Comparison of ENCODE assay signal across 1 cellular context in the genomic region with DNA sequence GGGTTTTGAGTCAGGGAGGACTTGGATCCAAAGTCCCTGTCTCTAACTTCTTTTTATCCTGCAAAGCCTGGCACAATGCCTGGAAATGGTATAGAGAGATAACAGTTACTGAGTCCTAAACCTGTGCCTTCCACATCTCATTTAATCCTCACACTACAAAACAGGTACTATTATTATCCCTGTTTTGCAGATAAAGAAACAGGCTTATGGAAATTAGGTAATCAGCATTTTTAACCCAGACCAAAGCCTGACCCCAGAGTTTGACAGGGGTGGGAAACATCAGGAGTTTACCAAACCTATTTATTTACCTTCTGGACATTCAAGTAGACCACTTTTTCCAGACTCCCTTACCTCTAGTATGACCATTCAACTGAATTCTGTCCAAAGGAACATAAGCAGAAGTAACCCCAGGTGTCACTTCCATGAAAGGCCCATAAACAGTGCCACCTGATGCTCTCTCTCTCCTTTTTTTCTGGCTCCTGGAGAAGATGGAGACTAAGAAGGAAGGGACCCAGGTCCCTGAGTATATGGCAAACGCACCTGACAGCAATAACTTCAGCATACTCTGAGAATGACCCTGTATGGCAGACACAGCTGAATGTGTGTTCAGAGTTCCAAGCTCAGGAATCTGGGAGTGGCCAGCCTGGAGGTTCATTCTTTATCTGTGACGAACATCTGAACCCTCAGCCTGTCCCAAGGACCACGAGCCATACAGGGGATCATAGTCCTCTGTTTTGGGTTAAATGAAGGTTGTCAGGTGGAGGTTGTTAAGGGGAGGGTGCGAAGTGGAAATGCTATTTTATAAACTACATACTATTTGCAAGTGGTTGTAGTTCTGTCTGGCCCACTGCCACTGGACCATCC.
A peak's percentile ranks its signal among the peaks of the same experiment; 100 is the strongest.
TF ChIP-seq lines count a peak whose summit lies in the region.

No MANE protein-coding gene starts in this region.

TF ChIP-seq in HepG2, 621 proteins besides CTCF, POLR2A, EP300 and RAD21 (continued from another document and continues in another):
- TF ChIP-seq, protein P1, sequence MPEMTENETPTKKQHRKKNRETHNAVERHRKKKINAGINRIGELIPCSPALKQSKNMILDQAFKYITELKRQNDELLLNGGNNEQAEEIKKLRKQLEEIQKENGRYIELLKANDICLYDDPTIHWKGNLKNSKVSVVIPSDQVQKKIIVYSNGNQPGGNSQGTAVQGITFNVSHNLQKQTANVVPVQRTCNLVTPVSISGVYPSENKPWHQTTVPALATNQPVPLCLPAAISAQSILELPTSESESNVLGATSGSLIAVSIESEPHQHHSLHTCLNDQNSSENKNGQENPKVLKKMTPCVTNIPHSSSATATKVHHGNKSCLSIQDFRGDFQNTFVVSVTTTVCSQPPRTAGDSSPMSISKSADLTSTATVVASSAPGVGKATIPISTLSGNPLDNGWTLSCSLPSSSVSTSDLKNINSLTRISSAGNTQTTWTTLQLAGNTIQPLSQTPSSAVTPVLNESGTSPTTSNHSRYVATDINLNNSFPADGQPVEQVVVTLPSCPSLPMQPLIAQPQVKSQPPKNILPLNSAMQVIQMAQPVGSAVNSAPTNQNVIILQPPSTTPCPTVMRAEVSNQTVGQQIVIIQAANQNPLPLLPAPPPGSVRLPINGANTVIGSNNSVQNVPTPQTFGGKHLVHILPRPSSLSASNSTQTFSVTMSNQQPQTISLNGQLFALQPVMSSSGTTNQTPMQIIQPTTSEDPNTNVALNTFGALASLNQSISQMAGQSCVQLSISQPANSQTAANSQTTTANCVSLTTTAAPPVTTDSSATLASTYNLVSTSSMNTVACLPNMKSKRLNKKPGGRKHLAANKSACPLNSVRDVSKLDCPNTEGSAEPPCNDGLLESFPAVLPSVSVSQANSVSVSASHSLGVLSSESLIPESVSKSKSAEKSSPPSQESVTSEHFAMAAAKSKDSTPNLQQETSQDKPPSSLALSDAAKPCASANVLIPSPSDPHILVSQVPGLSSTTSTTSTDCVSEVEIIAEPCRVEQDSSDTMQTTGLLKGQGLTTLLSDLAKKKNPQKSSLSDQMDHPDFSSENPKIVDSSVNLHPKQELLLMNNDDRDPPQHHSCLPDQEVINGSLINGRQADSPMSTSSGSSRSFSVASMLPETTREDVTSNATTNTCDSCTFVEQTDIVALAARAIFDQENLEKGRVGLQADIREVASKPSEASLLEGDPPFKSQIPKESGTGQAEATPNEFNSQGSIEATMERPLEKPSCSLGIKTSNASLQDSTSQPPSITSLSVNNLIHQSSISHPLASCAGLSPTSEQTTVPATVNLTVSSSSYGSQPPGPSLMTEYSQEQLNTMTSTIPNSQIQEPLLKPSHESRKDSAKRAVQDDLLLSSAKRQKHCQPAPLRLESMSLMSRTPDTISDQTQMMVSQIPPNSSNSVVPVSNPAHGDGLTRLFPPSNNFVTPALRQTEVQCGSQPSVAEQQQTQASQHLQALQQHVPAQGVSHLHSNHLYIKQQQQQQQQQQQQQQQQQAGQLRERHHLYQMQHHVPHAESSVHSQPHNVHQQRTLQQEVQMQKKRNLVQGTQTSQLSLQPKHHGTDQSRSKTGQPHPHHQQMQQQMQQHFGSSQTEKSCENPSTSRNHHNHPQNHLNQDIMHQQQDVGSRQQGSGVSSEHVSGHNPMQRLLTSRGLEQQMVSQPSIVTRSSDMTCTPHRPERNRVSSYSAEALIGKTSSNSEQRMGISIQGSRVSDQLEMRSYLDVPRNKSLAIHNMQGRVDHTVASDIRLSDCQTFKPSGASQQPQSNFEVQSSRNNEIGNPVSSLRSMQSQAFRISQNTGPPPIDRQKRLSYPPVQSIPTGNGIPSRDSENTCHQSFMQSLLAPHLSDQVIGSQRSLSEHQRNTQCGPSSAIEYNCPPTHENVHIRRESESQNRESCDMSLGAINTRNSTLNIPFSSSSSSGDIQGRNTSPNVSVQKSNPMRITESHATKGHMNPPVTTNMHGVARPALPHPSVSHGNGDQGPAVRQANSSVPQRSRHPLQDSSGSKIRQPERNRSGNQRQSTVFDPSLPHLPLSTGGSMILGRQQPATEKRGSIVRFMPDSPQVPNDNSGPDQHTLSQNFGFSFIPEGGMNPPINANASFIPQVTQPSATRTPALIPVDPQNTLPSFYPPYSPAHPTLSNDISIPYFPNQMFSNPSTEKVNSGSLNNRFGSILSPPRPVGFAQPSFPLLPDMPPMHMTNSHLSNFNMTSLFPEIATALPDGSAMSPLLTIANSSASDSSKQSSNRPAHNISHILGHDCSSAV (CRISPR knock-in tag; IDR thresholded peaks at IDR 0.05; ENCODE audit: borderline replicate concordance): no peak
- TF ChIP-seq ZNF780A (CRISPR knock-in tag; IDR thresholded peaks at IDR 0.05) (0 out of 2 replicates have a peak, but pooled peaks have one; percentile 38), SP2 (CRISPR knock-in tag; IDR thresholded peaks at IDR 0.05) (no peak), CHD4 (IDR thresholded peaks at IDR 0.05; ENCODE audit: borderline replicate concordance, low read length) (no peak), ZNF354B (CRISPR knock-in tag; IDR thresholded peaks at IDR 0.05) (no peak), ZFP1 (CRISPR knock-in tag; IDR thresholded peaks at IDR 0.05) (no peak), SRSF9 (IDR thresholded peaks at IDR 0.05; ENCODE audit: borderline replicate concordance, insufficient read depth, low read depth, low read length, poor library complexity, severe bottlenecking) (no peak), NFIB (CRISPR knock-in tag; IDR thresholded peaks at IDR 0.05; ENCODE audit: borderline replicate concordance) (no peak), SMAD1 (CRISPR knock-in tag; IDR thresholded peaks at IDR 0.05; ENCODE audit: borderline replicate concordance, low read depth) (no peak), ZNF260 (CRISPR knock-in tag; IDR thresholded peaks at IDR 0.05; ENCODE audit: borderline replicate concordance, low read depth) (no peak), PITX1 (CRISPR knock-in tag; IDR thresholded peaks at IDR 0.05) (0 out of 2 replicates have a peak, but pooled peaks have one; percentile 35), ZSCAN21 (CRISPR knock-in tag; IDR thresholded peaks at IDR 0.05; ENCODE audit: borderline replicate concordance) (no peak), SIN3B (IDR thresholded peaks at IDR 0.05; ENCODE audit: low read length) (no peak)
- TF ChIP-seq, protein P2, sequence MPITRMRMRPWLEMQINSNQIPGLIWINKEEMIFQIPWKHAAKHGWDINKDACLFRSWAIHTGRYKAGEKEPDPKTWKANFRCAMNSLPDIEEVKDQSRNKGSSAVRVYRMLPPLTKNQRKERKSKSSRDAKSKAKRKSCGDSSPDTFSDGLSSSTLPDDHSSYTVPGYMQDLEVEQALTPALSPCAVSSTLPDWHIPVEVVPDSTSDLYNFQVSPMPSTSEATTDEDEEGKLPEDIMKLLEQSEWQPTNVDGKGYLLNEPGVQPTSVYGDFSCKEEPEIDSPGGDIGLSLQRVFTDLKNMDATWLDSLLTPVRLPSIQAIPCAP (CRISPR knock-in tag; IDR thresholded peaks at IDR 0.05; ENCODE audit: low read depth): no peak
- TF ChIP-seq, protein P3, sequence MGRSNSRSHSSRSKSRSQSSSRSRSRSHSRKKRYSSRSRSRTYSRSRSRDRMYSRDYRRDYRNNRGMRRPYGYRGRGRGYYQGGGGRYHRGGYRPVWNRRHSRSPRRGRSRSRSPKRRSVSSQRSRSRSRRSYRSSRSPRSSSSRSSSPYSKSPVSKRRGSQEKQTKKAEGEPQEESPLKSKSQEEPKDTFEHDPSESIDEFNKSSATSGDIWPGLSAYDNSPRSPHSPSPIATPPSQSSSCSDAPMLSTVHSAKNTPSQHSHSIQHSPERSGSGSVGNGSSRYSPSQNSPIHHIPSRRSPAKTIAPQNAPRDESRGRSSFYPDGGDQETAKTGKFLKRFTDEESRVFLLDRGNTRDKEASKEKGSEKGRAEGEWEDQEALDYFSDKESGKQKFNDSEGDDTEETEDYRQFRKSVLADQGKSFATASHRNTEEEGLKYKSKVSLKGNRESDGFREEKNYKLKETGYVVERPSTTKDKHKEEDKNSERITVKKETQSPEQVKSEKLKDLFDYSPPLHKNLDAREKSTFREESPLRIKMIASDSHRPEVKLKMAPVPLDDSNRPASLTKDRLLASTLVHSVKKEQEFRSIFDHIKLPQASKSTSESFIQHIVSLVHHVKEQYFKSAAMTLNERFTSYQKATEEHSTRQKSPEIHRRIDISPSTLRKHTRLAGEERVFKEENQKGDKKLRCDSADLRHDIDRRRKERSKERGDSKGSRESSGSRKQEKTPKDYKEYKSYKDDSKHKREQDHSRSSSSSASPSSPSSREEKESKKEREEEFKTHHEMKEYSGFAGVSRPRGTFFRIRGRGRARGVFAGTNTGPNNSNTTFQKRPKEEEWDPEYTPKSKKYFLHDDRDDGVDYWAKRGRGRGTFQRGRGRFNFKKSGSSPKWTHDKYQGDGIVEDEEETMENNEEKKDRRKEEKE (IDR thresholded peaks at IDR 0.05): no peak
- TF ChIP-seq, protein P4, sequence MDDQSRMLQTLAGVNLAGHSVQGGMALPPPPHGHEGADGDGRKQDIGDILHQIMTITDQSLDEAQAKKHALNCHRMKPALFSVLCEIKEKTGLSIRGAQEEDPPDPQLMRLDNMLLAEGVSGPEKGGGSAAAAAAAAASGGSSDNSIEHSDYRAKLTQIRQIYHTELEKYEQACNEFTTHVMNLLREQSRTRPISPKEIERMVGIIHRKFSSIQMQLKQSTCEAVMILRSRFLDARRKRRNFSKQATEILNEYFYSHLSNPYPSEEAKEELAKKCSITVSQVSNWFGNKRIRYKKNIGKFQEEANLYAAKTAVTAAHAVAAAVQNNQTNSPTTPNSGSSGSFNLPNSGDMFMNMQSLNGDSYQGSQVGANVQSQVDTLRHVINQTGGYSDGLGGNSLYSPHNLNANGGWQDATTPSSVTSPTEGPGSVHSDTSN (CRISPR knock-in tag; IDR thresholded peaks at IDR 0.05; ENCODE audit: borderline replicate concordance): no peak
- TF ChIP-seq, protein P5, sequence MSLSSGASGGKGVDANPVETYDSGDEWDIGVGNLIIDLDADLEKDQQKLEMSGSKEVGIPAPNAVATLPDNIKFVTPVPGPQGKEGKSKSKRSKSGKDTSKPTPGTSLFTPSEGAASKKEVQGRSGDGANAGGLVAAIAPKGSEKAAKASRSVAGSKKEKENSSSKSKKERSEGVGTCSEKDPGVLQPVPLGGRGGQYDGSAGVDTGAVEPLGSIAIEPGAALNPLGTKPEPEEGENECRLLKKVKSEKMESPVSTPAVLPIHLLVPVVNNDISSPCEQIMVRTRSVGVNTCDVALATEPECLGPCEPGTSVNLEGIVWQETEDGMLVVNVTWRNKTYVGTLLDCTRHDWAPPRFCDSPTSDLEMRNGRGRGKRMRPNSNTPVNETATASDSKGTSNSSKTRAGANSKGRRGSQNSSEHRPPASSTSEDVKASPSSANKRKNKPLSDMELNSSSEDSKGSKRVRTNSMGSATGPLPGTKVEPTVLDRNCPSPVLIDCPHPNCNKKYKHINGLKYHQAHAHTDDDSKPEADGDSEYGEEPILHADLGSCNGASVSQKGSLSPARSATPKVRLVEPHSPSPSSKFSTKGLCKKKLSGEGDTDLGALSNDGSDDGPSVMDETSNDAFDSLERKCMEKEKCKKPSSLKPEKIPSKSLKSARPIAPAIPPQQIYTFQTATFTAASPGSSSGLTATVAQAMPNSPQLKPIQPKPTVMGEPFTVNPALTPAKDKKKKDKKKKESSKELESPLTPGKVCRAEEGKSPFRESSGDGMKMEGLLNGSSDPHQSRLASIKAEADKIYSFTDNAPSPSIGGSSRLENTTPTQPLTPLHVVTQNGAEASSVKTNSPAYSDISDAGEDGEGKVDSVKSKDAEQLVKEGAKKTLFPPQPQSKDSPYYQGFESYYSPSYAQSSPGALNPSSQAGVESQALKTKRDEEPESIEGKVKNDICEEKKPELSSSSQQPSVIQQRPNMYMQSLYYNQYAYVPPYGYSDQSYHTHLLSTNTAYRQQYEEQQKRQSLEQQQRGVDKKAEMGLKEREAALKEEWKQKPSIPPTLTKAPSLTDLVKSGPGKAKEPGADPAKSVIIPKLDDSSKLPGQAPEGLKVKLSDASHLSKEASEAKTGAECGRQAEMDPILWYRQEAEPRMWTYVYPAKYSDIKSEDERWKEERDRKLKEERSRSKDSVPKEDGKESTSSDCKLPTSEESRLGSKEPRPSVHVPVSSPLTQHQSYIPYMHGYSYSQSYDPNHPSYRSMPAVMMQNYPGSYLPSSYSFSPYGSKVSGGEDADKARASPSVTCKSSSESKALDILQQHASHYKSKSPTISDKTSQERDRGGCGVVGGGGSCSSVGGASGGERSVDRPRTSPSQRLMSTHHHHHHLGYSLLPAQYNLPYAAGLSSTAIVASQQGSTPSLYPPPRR (CRISPR knock-in tag; IDR thresholded peaks at IDR 0.05; ENCODE audit: borderline replicate concordance): no peak
- TF ChIP-seq, protein P6, sequence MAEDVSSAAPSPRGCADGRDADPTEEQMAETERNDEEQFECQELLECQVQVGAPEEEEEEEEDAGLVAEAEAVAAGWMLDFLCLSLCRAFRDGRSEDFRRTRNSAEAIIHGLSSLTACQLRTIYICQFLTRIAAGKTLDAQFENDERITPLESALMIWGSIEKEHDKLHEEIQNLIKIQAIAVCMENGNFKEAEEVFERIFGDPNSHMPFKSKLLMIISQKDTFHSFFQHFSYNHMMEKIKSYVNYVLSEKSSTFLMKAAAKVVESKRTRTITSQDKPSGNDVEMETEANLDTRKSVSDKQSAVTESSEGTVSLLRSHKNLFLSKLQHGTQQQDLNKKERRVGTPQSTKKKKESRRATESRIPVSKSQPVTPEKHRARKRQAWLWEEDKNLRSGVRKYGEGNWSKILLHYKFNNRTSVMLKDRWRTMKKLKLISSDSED (CRISPR knock-in tag; IDR thresholded peaks at IDR 0.05): no peak
- TF ChIP-seq, protein P7, sequence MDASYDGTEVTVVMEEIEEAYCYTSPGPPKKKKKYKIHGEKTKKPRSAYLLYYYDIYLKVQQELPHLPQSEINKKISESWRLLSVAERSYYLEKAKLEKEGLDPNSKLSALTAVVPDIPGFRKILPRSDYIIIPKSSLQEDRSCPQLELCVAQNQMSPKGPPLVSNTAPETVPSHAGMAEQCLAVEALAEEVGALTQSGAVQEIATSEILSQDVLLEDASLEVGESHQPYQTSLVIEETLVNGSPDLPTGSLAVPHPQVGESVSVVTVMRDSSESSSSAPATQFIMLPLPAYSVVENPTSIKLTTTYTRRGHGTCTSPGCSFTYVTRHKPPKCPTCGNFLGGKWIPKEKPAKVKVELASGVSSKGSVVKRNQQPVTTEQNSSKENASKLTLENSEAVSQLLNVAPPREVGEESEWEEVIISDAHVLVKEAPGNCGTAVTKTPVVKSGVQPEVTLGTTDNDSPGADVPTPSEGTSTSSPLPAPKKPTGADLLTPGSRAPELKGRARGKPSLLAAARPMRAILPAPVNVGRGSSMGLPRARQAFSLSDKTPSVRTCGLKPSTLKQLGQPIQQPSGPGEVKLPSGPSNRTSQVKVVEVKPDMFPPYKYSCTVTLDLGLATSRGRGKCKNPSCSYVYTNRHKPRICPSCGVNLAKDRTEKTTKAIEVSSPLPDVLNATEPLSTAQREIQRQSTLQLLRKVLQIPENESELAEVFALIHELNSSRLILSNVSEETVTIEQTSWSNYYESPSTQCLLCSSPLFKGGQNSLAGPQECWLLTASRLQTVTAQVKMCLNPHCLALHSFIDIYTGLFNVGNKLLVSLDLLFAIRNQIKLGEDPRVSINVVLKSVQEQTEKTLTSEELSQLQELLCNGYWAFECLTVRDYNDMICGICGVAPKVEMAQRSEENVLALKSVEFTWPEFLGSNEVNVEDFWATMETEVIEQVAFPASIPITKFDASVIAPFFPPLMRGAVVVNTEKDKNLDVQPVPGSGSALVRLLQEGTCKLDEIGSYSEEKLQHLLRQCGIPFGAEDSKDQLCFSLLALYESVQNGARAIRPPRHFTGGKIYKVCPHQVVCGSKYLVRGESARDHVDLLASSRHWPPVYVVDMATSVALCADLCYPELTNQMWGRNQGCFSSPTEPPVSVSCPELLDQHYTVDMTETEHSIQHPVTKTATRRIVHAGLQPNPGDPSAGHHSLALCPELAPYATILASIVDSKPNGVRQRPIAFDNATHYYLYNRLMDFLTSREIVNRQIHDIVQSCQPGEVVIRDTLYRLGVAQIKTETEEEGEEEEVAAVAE (CRISPR knock-in tag; IDR thresholded peaks at IDR 0.05; ENCODE audit: borderline replicate concordance): peak; percentile 18; the same call in 1 of the 2 replicates
